ENCODE assay signal across 8 cellular contexts in the genomic region with DNA sequence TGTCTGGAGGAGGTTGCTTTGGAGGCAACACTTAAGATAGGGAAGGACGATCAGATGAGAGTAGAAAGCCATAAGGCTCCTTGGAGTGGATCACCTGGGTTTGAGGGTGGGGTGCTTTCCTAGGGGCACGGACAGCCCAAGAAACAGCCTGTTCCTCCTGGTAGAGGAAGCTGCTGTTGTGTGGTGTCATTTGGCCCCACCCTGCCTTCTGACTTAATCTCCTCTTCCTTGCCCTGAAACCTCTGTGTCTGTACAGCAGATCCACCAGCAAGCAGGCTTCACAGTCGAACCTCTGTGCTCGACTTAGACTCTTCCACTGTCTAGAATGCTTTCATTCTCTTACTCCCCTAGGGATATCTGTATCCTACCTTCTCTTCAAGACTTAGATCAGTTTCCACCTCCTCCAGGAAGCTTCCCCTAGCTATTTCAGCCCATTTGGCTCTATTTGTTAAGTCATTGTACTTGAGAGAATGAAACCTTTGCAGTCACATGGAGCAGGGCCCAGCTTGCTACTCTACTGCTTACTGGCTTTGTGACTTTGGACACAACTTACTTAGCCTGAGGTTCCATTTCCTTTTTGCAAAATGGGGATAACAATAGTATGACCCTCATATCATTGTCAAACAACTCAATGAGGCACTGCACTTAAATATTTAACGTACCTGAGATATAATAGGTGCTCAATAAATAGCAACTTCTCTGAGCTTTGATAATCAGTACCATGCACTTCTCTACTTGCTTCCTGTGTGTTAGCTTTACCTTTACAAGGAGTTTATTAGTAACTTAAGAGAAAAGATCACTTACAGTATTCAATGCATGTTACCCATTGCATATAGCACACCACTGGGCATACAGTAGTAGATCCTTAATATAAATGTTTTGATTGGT. TPM values are rescaled to one million over a fixed set of nuclear protein-coding genes. Genes with fewer than 3 reads are reported as not detected.
A peak's percentile ranks its signal among the peaks of the same experiment; 100 is the strongest.
DNase-seq lines count a peak whose midpoint lies in the region; ATAC-seq, FAIRE-seq and TF ChIP-seq lines count a peak whose summit lies in the region.

No MANE protein-coding gene starts in this region.

- DNase-seq in GM18507 (ENCODE audit: extremely low spot score, insufficient read length, low read depth) (no peak), SKM-1 (lab: John Stamatoyannopoulos, UW; ENCODE audit: unreplicated experiment) (peak; percentile 57), caudate nucleus (lab: John Stamatoyannopoulos, UW) (peak in 2 of 61 donors; percentile 12 to 27), neural progenitor cell (ENCODE audit: low spot score) (no peak), foreskin melanocyte (no peak), NCI-H524 treated with DMSO at 0.1 percent for 48 hours (lab: John Stamatoyannopoulos, UW) (no peak)

- H4K20me1 ChIP-seq in neural progenitor cell (ENCODE audit: low read depth): peaks cover 64% of the 10 kb centered on the region

- no peaks in the 10 kb centered on the region for H3K36me3 ChIP-seq in neural progenitor cell

- H3K27ac ChIP-seq in caudate nucleus (ENCODE audit: low read depth, low read length) (peak overlapping the region; percentile 99), neural progenitor cell (no peak overlapping the region)

- no peak overlapping the region for H3K9ac ChIP-seq in neural progenitor cell

- TF ChIP-seq CTCF in neural progenitor cell (IDR thresholded peaks at IDR 0.05): no peak

- no peak overlapping the region for H3K4me2 ChIP-seq in neural progenitor cell

- peaks cover 3% of the 10 kb centered on the region for H3K36me3 Mint-ChIP-seq in neural progenitor cell

- no peak for ATAC-seq in GM21515 (IDR thresholded peaks at IDR 0.05; ENCODE audit: unreplicated experiment)
- no peak for ATAC-seq in activated CD4-positive, CD25-positive, alpha-beta regulatory T cell treated with anti-CD3 and anti-CD28 coated beads, Interleukin-2, amount 50 U/mL, for 24 hours

- H3F3A ChIP-seq in neural progenitor cell (ENCODE audit: low read depth): peaks cover 26% of the 10 kb centered on the region

- peak; percentile 39 for FAIRE-seq in GM18507 (lab: Jason Lieb, UNC)

- H3K4me1 Mint-ChIP-seq in neural progenitor cell: peaks cover 45% of the 10 kb centered on the region

- H3K9me3 Mint-ChIP-seq in neural progenitor cell: no peaks in the 10 kb centered on the region

- peaks cover 16% of the 10 kb centered on the region for H3K27me3 Mint-ChIP-seq in neural progenitor cell (ENCODE audit: insufficient read depth, low read depth)

- H3K27me3 ChIP-seq in neural progenitor cell: peaks cover 66% of the 10 kb centered on the region

- no peak overlapping the region for H3K4me3 ChIP-seq in neural progenitor cell

- no peak overlapping the region for H3K27ac Mint-ChIP-seq in neural progenitor cell

- H3K79me2 ChIP-seq in neural progenitor cell (ENCODE audit: low read depth): no peaks in the 10 kb centered on the region

- peaks cover 13% of the 10 kb centered on the region for H3K4me1 ChIP-seq in neural progenitor cell

- no peaks in the 10 kb centered on the region for H3K9me3 ChIP-seq in neural progenitor cell (ENCODE audit: low read depth)

- H3K4me3 Mint-ChIP-seq in neural progenitor cell: peak overlapping the region; percentile 94

- H2AFZ ChIP-seq in neural progenitor cell (replicated peaks): no peak overlapping the region

RNA-seq across cellular contexts. Expression of gene MXI1, which starts 5.0 kb away (rescaled TPM):
- total RNA-seq in neural progenitor cell (ENCODE audit: low replicate concordance): 18.2 and 23.5 TPM in 2 replicates
